In genomic region chr22:46044718-46045458, GRCh38 we compare ENCODE assay signal across 8 cellular contexts.
DNase-seq lines count a peak whose midpoint lies in the region; ATAC-seq and TF ChIP-seq lines count a peak whose summit lies in the region.

No MANE protein-coding gene starts in this region.

- peaks cover 63 to 78% (median 70%) of the 10 kb centered on the region in 10 experiments for H3K4me1 ChIP-seq in BLaER1 treated with 17β-estradiol and CSF1 and Interleukin-3, amounts not matched to agents 10 nM and 100 nM
- peaks cover 22% of the 10 kb centered on the region for H3K4me1 ChIP-seq in SJSA1 (replicated peaks)
- H3K4me1 ChIP-seq in muscle layer of colon (ENCODE audit: insufficient read depth, low read length), result peaks cover 45% of the 10 kb centered on the region
- H3K4me1 ChIP-seq in upper lobe of right lung, result peaks cover 55% of the 10 kb centered on the region

- no peaks in the 10 kb centered on the region for H3K9me3 ChIP-seq in BLaER1 treated with 17β-estradiol and CSF1 and Interleukin-3, amounts not matched to agents 10 nM and 100 nM (replicated peaks in 1 of 11)
- H3K9me3 ChIP-seq in SJSA1 (replicated peaks), result no peaks in the 10 kb centered on the region
- no peaks in the 10 kb centered on the region for H3K9me3 ChIP-seq in muscle layer of colon (ENCODE audit: low read length)
- H3K9me3 ChIP-seq in upper lobe of right lung, result no peaks in the 10 kb centered on the region

- TF ChIP-seq CTCF in epithelial cell of esophagus (IDR thresholded peaks at IDR 0.05; ENCODE audit: insufficient read depth, low read depth, low read length, missing control alignments) (no peak), upper lobe of right lung (IDR thresholded peaks at IDR 0.05) (no peak)

- H3K4me3 ChIP-seq in BLaER1 treated with 17β-estradiol and CSF1 and Interleukin-3, amounts not matched to agents 10 nM and 100 nM, result peak overlapping the region; percentile 51 to 73 (median 63)
- peak overlapping the region; percentile 53 for H3K4me3 ChIP-seq in SJSA1
- peak overlapping the region; percentile 54 for H3K4me3 ChIP-seq in epithelial cell of esophagus (ENCODE audit: low read length)
- peak overlapping the region; percentile 84 to 87 for H3K4me3 ChIP-seq in muscle layer of colon (ENCODE audit: low read depth in 1 of 2, low read length in 2 of 2)
- H3K4me3 ChIP-seq in upper lobe of right lung, result peak overlapping the region; percentile 73

- H3K9ac ChIP-seq in BLaER1 treated with 17β-estradiol and CSF1 and Interleukin-3, amounts not matched to agents 10 nM and 100 nM, result peak overlapping the region; percentile 72 to 83 (median 77)
- peak overlapping the region; percentile 96 for H3K9ac ChIP-seq in muscle layer of colon (ENCODE audit: low read length)

- peak overlapping the region; percentile 40 to 79 (median 73) for H3K27ac ChIP-seq in BLaER1 treated with 17β-estradiol and CSF1 and Interleukin-3, amounts not matched to agents 10 nM and 100 nM
- H3K27ac ChIP-seq in SJSA1, result peak overlapping the region; percentile 42; the same call in 1 of the 2 replicates
- H3K27ac ChIP-seq in muscle layer of colon (ENCODE audit: low read depth, low read length), result peak overlapping the region; percentile 99
- peak overlapping the region; percentile 92 for H3K27ac ChIP-seq in upper lobe of right lung

- DNase-seq in SJSA1 (ENCODE audit: low read depth in 1 of 2, low spot score in 2 of 2) (peak in 1 of 2 experiments; percentile 38), epithelial cell of esophagus (ENCODE audit: low read depth) (no peak), upper lobe of right lung (peak; percentile 81), GM19238 (ENCODE audit: insufficient read length, low spot score) (no peak), OCI-M1 (lab: John Stamatoyannopoulos, UW) (no peak)

- H3K36me3 ChIP-seq in BLaER1 treated with 17β-estradiol and CSF1 and Interleukin-3, amounts not matched to agents 10 nM and 100 nM, result no peaks in the 10 kb centered on the region
- no peaks in the 10 kb centered on the region for H3K36me3 ChIP-seq in SJSA1
- H3K36me3 ChIP-seq in muscle layer of colon (ENCODE audit: insufficient read depth, low read length), result peaks cover 4% of the 10 kb centered on the region
- H3K36me3 ChIP-seq in upper lobe of right lung, result no peaks in the 10 kb centered on the region

- intact Hi-C loops in upper lobe of right lung (cut with DNase I), result no loop called here

- H3K4me2 ChIP-seq in BLaER1 treated with 17β-estradiol and CSF1 and Interleukin-3, amounts not matched to agents 10 nM and 100 nM, result peak overlapping the region; percentile 85 to 99 (median 96)

- ATAC-seq in upper lobe of right lung (peak; percentile 64), GM19351 (IDR thresholded peaks at IDR 0.05; ENCODE audit: unreplicated experiment) (no peak)

- peaks cover 60 to 75% (median 68%) of the 10 kb centered on the region in 11 experiments for H3K27me3 ChIP-seq in BLaER1 treated with 17β-estradiol and CSF1 and Interleukin-3, amounts not matched to agents 10 nM and 100 nM
- H3K27me3 ChIP-seq in SJSA1 (replicated peaks) (no peaks in the 10 kb centered on the region), muscle layer of colon (ENCODE audit: control insufficient read depth in 1 of 2, insufficient read depth in 2 of 2, low read length in 2 of 2) (no peaks in the 10 kb centered on the region), upper lobe of right lung (no peaks in the 10 kb centered on the region)

- peaks cover 0 to 10% (median 0%) of the 10 kb centered on the region in 11 experiments; a peak in 6 of 22 replicates for H4K20me1 ChIP-seq in BLaER1 treated with 17β-estradiol and CSF1 and Interleukin-3, amounts not matched to agents 10 nM and 100 nM

Comparison
In these comparisons a context has a peak if more than half of its experiments do, and no peak if none do; other contexts are left out.
1. H3K27ac ChIP-seq: peak in every context shown above with its lines; median percentile 99 in muscle layer of colon; 92 in upper lobe of right lung; 73 in BLaER1 treated with 17β-estradiol and CSF1 and Interleukin-3, amounts not matched to agents 10 nM and 100 nM; 42 in SJSA1.